In the genomic region with DNA sequence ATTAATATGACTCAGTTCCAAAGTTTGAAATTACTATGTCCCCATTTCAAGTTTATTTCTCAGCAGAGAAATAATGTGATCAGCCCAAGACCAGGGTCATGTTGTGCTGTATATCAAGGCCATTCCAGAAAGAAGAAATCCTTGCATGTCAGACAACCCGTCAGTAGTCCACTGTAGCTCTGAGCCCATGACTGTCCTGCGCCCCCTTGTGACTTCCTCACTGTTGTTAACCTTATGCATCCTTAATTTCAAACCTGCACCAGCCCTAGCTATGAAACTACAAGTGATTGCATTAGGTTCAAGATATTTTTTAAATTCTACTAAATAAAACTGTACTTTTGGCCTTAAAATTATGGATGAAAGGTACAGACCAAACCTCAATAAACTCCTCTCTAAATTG, we compare ENCODE assay signal across 8 cellular contexts.
DNase-seq lines count a peak whose midpoint lies in the region; FAIRE-seq and TF ChIP-seq lines count a peak whose summit lies in the region.

No MANE protein-coding gene starts in this region.

- H3K9me3 Mint-ChIP-seq in activated naive CD4-positive, alpha-beta T cell treated with anti-CD3 and anti-CD28 coated beads, Interleukin-2, amount 10 ng/mL, durations not matched to agents 7 days and 5 days, result peaks cover 7% of the 10 kb centered on the region

- H3K36me3 ChIP-seq in OCI-LY3 (replicated peaks; ENCODE audit: low read depth, low read length), result no peaks in the 10 kb centered on the region
- H3K36me3 ChIP-seq in left ventricle myocardium inferior, result no peaks in the 10 kb centered on the region

- no peaks in the 10 kb centered on the region for H3K27me3 ChIP-seq in OCI-LY3 (ENCODE audit: low read depth, low read length)
- no peaks in the 10 kb centered on the region for H3K27me3 ChIP-seq in left ventricle myocardium inferior (ENCODE audit: low read depth)

- H3K9me3 ChIP-seq in OCI-LY3 (ENCODE audit: insufficient read depth, low read length) (no peaks in the 10 kb centered on the region), left ventricle myocardium inferior (replicated peaks) (peaks cover 9% of the 10 kb centered on the region)

- H2AFZ ChIP-seq in OCI-LY3 (ENCODE audit: low read depth, low read length), result no peak overlapping the region

- H3K79me2 ChIP-seq in OCI-LY3 (ENCODE audit: low read length), result no peaks in the 10 kb centered on the region

- DNase-seq in AG08395 (ENCODE audit: low spot score) (peak; percentile 3), GM18507 (ENCODE audit: extremely low spot score, insufficient read length, low read depth) (no peak), fibroblast of pulmonary artery (ENCODE audit: low read depth) (peak; percentile 34), substantia nigra (lab: John Stamatoyannopoulos, UW) (no peak), left ventricle myocardium inferior (no peak)
- no peak for DNase-seq in activated effector memory CD4-positive, alpha-beta T cell treated with Interleukin-2 at 50 U/mL for 16 hours
- DNase-seq in activated naive CD4-positive, alpha-beta T cell treated with anti-CD3 and anti-CD28 coated beads, Interleukin-2, amount 10 ng/mL, durations not matched to agents 7 days and 5 days, result no peak

- no peak overlapping the region for H3K4me3 Mint-ChIP-seq in activated naive CD4-positive, alpha-beta T cell treated with anti-CD3 and anti-CD28 coated beads, Interleukin-2, amount 10 ng/mL, durations not matched to agents 7 days and 5 days

- FAIRE-seq in GM18507 (lab: Jason Lieb, UNC), result peak; percentile 39

- no peak overlapping the region for H3K27ac Mint-ChIP-seq in activated naive CD4-positive, alpha-beta T cell treated with anti-CD3 and anti-CD28 coated beads, Interleukin-2, amount 10 ng/mL, durations not matched to agents 7 days and 5 days

- H3K4me1 Mint-ChIP-seq in activated naive CD4-positive, alpha-beta T cell treated with anti-CD3 and anti-CD28 coated beads, Interleukin-2, amount 10 ng/mL, durations not matched to agents 7 days and 5 days, result no peaks in the 10 kb centered on the region

- CTCF ChIA-PET in activated naive CD4-positive, alpha-beta T cell treated with anti-CD3 and anti-CD28 coated beads, Interleukin-2, amount 10 ng/mL, durations not matched to agents 7 days and 5 days (lab: Charles Lee), result no interaction called here

- H3K27me3 Mint-ChIP-seq in activated naive CD4-positive, alpha-beta T cell treated with anti-CD3 and anti-CD28 coated beads, Interleukin-2, amount 10 ng/mL, durations not matched to agents 7 days and 5 days, result no peaks in the 10 kb centered on the region

- H3K4me1 ChIP-seq in OCI-LY3 (ENCODE audit: low read length) (no peaks in the 10 kb centered on the region), left ventricle myocardium inferior (peaks cover 3% of the 10 kb centered on the region)

- no peak overlapping the region for H3K4me3 ChIP-seq in OCI-LY3 (ENCODE audit: low read length)
- H3K4me3 ChIP-seq in fibroblast of pulmonary artery (replicated peaks; ENCODE audit: low read depth, low read length), result no peak overlapping the region
- H3K4me3 ChIP-seq in left ventricle myocardium inferior, result no peak overlapping the region

- peak; percentile 32 for TF ChIP-seq CTCF in OCI-LY3 (IDR thresholded peaks at IDR 0.05; ENCODE audit: low read depth, low read length)
- TF ChIP-seq CTCF in fibroblast of pulmonary artery (IDR thresholded peaks at IDR 0.05; ENCODE audit: low read length, missing control alignments), result peak; percentile 42
- TF ChIP-seq CTCF in left ventricle myocardium inferior (IDR thresholded peaks at IDR 0.05; ENCODE audit: borderline replicate concordance), result no peak

- no peak overlapping the region for H3K4me2 ChIP-seq in OCI-LY3 (ENCODE audit: low read length)

- no peaks in the 10 kb centered on the region for H3K36me3 Mint-ChIP-seq in activated naive CD4-positive, alpha-beta T cell treated with anti-CD3 and anti-CD28 coated beads, Interleukin-2, amount 10 ng/mL, durations not matched to agents 7 days and 5 days

- intact Hi-C loops in left ventricle myocardium inferior (cut with micrococcal nuclease), result no loop called here

- H4K20me1 ChIP-seq in OCI-LY3 (ENCODE audit: insufficient read depth, low read length), result no peaks in the 10 kb centered on the region

- H3K9ac ChIP-seq in OCI-LY3 (ENCODE audit: low read length), result no peak overlapping the region

- H3K27ac ChIP-seq in OCI-LY3 (ENCODE audit: low read length) (no peak overlapping the region), substantia nigra (ENCODE audit: low read depth, low read length, poor library complexity, severe bottlenecking) (no peak overlapping the region), left ventricle myocardium inferior (replicated peaks) (no peak overlapping the region)

Comparison
In these comparisons a context has a peak if more than half of its experiments do, and no peak if none do; other contexts are left out.
1. DNase-seq: peak in AG08395 (single experiment) and fibroblast of pulmonary artery (single experiment); none in GM18507 (single experiment), activated effector memory CD4-positive, alpha-beta T cell treated with Interleukin-2 at 50 U/mL for 16 hours (single experiment), activated naive CD4-positive, alpha-beta T cell treated with anti-CD3 and anti-CD28 coated beads, Interleukin-2, amount 10 ng/mL, durations not matched to agents 7 days and 5 days (single experiment), substantia nigra (0 of 49) and left ventricle myocardium inferior (single experiment).